ENCODE assay signal across 23 cellular contexts in the genomic region with DNA sequence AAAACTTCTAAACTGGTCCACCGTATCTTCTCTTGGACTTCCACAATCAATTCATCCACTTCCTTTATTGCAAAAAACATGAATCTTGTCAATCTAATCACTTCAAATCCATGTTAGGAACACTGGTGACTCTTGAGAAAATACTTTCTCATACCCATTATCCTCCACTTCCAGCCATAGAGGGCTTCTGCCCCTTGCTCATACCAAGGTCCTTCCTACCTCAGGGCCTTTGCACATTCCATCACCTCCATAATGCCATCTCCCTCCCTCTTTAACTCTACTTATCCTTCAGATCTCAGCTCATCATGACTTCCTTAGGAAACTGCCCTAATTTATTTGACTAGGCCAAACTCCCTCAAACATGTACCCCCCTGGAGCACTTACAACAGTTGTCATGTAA. TPM values are rescaled to one million over a fixed set of nuclear protein-coding genes. Genes with fewer than 3 reads are reported as not detected.
"Had no signal": no experiment of that assay in that cellular context is flagged by ENCODE, and none has a peak within 500 bp of the region (broad histone marks: within the 10 kb centered on the region; RNA-seq: fewer than 3 reads in every experiment).

No MANE protein-coding gene starts in this region.

- FAIRE-seq: endothelial cell of umbilical vein, frontal cortex, islet of Langerhans, keratinocyte had no signal

- H3K4me3 ChIP-seq: coronary artery, dorsolateral prefrontal cortex, esophagus muscularis mucosa, gastroesophageal sphincter, heart left ventricle, left lung, lower lobe of right lung, mucosa of descending colon had no signal

- H3K4me1 Mint-ChIP-seq: naive B cell; naive thymus-derived CD8-positive, alpha-beta T cell had no signal

- H3K9me3 ChIP-seq: esophagus muscularis mucosa, gastroesophageal sphincter, left lung, lower lobe of right lung, mucosa of descending colon had no signal

- H3K27ac Mint-ChIP-seq: mesothelial cell of epicardium; naive B cell; naive thymus-derived CD8-positive, alpha-beta T cell had no signal

- H3K27me3 ChIP-seq: dorsolateral prefrontal cortex, esophagus muscularis mucosa, foreskin keratinocyte, gastroesophageal sphincter, heart left ventricle, left lung had no signal

- H3K27ac ChIP-seq: coronary artery, dorsolateral prefrontal cortex, esophagus muscularis mucosa, foreskin keratinocyte, gastroesophageal sphincter, heart left ventricle, left lung, lower lobe of right lung had no signal

- H3K4me3 Mint-ChIP-seq: mesothelial cell of epicardium; naive B cell; naive thymus-derived CD8-positive, alpha-beta T cell had no signal

- H3K4me1 ChIP-seq: foreskin keratinocyte, left lung, lower lobe of right lung had no signal

- DNase-seq: dermis blood vessel endothelial cell; dorsolateral prefrontal cortex; effector CD4-positive, alpha-beta T cell; effector memory CD4-positive, alpha-beta T cell; foreskin keratinocyte; heart left ventricle; hippocampal formation; left cardiac atrium; left lung; left ventricle myocardium superior; lower lobe of right lung; mesenchymal stem cell; mucosa of descending colon; naive B cell; naive thymus-derived CD8-positive, alpha-beta T cell had no signal

- ATAC-seq: foreskin keratinocyte; gastroesophageal sphincter; heart left ventricle; left cardiac atrium; left lung; left ventricle myocardium superior; lower lobe of right lung; mucosa of descending colon; naive thymus-derived CD8-positive, alpha-beta T cell had no signal

- H3K36me3 ChIP-seq: esophagus muscularis mucosa, gastroesophageal sphincter, heart left ventricle, left lung, lower lobe of right lung had no signal

- H3K36me3 Mint-ChIP-seq: naive B cell; naive thymus-derived CD8-positive, alpha-beta T cell had no signal

RNA-seq across cellular contexts. Expression of a gene that starts 16.6 kb away (rescaled TPM):
- total RNA-seq: endothelial cell of umbilical vein; naive thymus-derived CD8-positive, alpha-beta T cell had no signal
